ENCODE assay signal across 14 cellular contexts in genomic region chr1:53063744-53064515, GRCh38. TPM values are rescaled to one million over a fixed set of nuclear protein-coding genes. Genes with fewer than 3 reads are reported as not detected.
A peak's percentile ranks its signal among the peaks of the same experiment; 100 is the strongest.
DNase-seq lines count a peak whose midpoint lies in the region; ATAC-seq and TF ChIP-seq lines count a peak whose summit lies in the region.
"Had no signal": no experiment of that assay in that cellular context is flagged by ENCODE, and none has a peak within 500 bp of the region (broad histone marks: within the 10 kb centered on the region; RNA-seq: fewer than 3 reads in every experiment).

No MANE protein-coding gene starts in this region.

- H4K20me1 ChIP-seq in SK-N-SH (ENCODE audit: insufficient read depth) (no peaks in the 10 kb centered on the region), fibroblast of lung (ENCODE audit: control insufficient read depth, extremely low read depth, insufficient read depth, low read length) (no peaks in the 10 kb centered on the region)

- H3K4me2 ChIP-seq in SK-N-SH (no peak overlapping the region), fibroblast of lung (ENCODE audit: extremely low read depth, insufficient read depth, low read length) (peak overlapping the region; percentile 45)

- no peak for TF ChIP-seq EP300 in SK-N-SH (IDR thresholded peaks at IDR 0.05; ENCODE audit: borderline replicate concordance in 1 of 2, low read depth in 1 of 2, low read length in 1 of 2)

- H3K4me3 ChIP-seq in SK-N-SH (ENCODE audit: low read depth in 2 of 2, low read length in 1 of 2) (no peak overlapping the region), fibroblast of lung (replicated peaks in 1 of 4; ENCODE audit: control extremely low read depth in 1 of 4, insufficient read depth in 1 of 4, low read depth in 3 of 4, low read length in 4 of 4) (peak overlapping the region in 1 of 4 experiments; percentile 86), tibial artery (peak overlapping the region; percentile 64 to 70)

- no peak overlapping the region for H3K27ac Mint-ChIP-seq in natural killer cell treated with Interleukin-12 subunit alpha and Interleukin-12 subunit beta and Interleukin-15 and Interleukin-18, amount 100 ng/mL, for 72 hours
- H3K27ac Mint-ChIP-seq: CD4-positive, CD25-positive, alpha-beta regulatory T cell; progenitor cell of endocrine pancreas had no signal

- H3K9ac ChIP-seq in SK-N-SH (no peak overlapping the region), fibroblast of lung (ENCODE audit: insufficient read depth, low read length) (no peak overlapping the region)

- H3K36me3 ChIP-seq in SK-N-SH (replicated peaks in 1 of 2; ENCODE audit: control insufficient read depth in 1 of 2, insufficient read depth in 2 of 2, low read length in 1 of 2) (no peaks in the 10 kb centered on the region), fibroblast of lung (ENCODE audit: control insufficient read depth, insufficient read depth, low read length) (peaks cover 2% of the 10 kb centered on the region), tibial artery (no peaks in the 10 kb centered on the region)
- H3K36me3 ChIP-seq: transverse colon had no signal

- H3K79me2 ChIP-seq in SK-N-SH (ENCODE audit: insufficient read depth) (no peaks in the 10 kb centered on the region), fibroblast of lung (ENCODE audit: control insufficient read depth, insufficient read depth, low read length) (no peaks in the 10 kb centered on the region)

- peaks cover 0 to 11% of the 10 kb centered on the region in 2 donors for H3K27me3 Mint-ChIP-seq in natural killer cell treated with Interleukin-12 subunit alpha and Interleukin-12 subunit beta and Interleukin-15 and Interleukin-18, amount 100 ng/mL, for 72 hours

- peak; percentile 25 for DNase-seq in SK-N-SH
- DNase-seq in fibroblast of lung (ENCODE audit: low read depth in 2 of 2) = no peak
- DNase-seq in natural killer cell treated with Interleukin-12 subunit alpha and Interleukin-12 subunit beta and Interleukin-15 and Interleukin-18, amount 100 ng/mL, for 72 hours (ENCODE audit: low spot score) = no peak
- peak in 1 of 2 donors; percentile 17 for DNase-seq in tibial artery
- DNase-seq in NCI-H748 (lab: John Stamatoyannopoulos, UW; ENCODE audit: unreplicated experiment) = no peak
- DNase-seq in HuH-7.5 (ENCODE audit: low spot score) = no peak
- DNase-seq: CD4-positive, CD25-positive, alpha-beta regulatory T cell; T-helper 2 cell; transverse colon had no signal

- no peak for TF ChIP-seq CTCF in SK-N-SH (IDR thresholded peaks at IDR 0.05)
- TF ChIP-seq CTCF in fibroblast of lung (conservative IDR thresholded peaks at IDR 0.05 in 1 of 2, IDR thresholded peaks at IDR 0.05 in 1 of 2; ENCODE audit: low read depth in 1 of 2, low read length in 2 of 2) = no peak
- TF ChIP-seq CTCF in tibial artery (IDR thresholded peaks at IDR 0.05) = no peak

- H3K9me2 ChIP-seq in SK-N-SH = no peaks in the 10 kb centered on the region

- peaks cover 3 to 23% of the 10 kb centered on the region in 2 experiments; a peak in 2 of 4 replicates for H3K4me1 ChIP-seq in SK-N-SH (ENCODE audit: control insufficient read depth in 1 of 2, insufficient read depth in 2 of 2, low read depth in 1 of 2, low read length in 1 of 2)
- H3K4me1 ChIP-seq in fibroblast of lung (ENCODE audit: control insufficient read depth, extremely low read depth, insufficient read depth, low read length) = peaks cover 13% of the 10 kb centered on the region
- peaks cover 0 to 23% (median 21%) of the 10 kb centered on the region in 4 donors for H3K4me1 ChIP-seq in tibial artery

- WGBS in SK-N-SH (ENCODE audit: low lambda C conversion rate) = 93% methylated on average over 9 of the region's 9 CpGs

- peak overlapping the region; percentile 51 for H3K4me3 Mint-ChIP-seq in natural killer cell treated with Interleukin-12 subunit alpha and Interleukin-12 subunit beta and Interleukin-15 and Interleukin-18, amount 100 ng/mL, for 72 hours

- no peaks in the 10 kb centered on the region for H3F3A ChIP-seq in SK-N-SH (replicated peaks; ENCODE audit: insufficient read depth)

- H3K36me3 Mint-ChIP-seq in natural killer cell treated with Interleukin-12 subunit alpha and Interleukin-12 subunit beta and Interleukin-15 and Interleukin-18, amount 100 ng/mL, for 72 hours = no peaks in the 10 kb centered on the region

- no peak overlapping the region for H3K27ac ChIP-seq in SK-N-SH (ENCODE audit: low read depth in 2 of 2, low read length in 1 of 2)
- no peak overlapping the region for H3K27ac ChIP-seq in fibroblast of lung (ENCODE audit: insufficient read depth, low read length)
- no peak overlapping the region for H3K27ac ChIP-seq in tibial artery
- H3K27ac ChIP-seq: 22Rv1 had no signal

- H3K27me3 ChIP-seq in SK-N-SH (ENCODE audit: insufficient read depth) (no peaks in the 10 kb centered on the region), fibroblast of lung (ENCODE audit: control insufficient read depth, insufficient read depth, low read length) (no peaks in the 10 kb centered on the region), tibial artery (peaks cover 0 to 8% of the 10 kb centered on the region in 2 donors)

- no peak for TF ChIP-seq RAD21 in SK-N-SH (IDR thresholded peaks at IDR 0.05; ENCODE audit: low read length)

- no peaks in the 10 kb centered on the region for H3K9me3 ChIP-seq in SK-N-SH
- H3K9me3 ChIP-seq in fibroblast of lung (ENCODE audit: control insufficient read depth, insufficient read depth, low read depth, low read length) = no peaks in the 10 kb centered on the region
- H3K9me3 ChIP-seq in tibial artery = no peaks in the 10 kb centered on the region
- H3K9me3 ChIP-seq: transverse colon had no signal

- no peak overlapping the region for H2AFZ ChIP-seq in SK-N-SH (ENCODE audit: low read depth)
- no peak overlapping the region for H2AFZ ChIP-seq in fibroblast of lung (ENCODE audit: low read length)

- no peak for ATAC-seq in SK-N-SH treated with all-trans-retinoic acid at 6 μM for 48 hours
- ATAC-seq in natural killer cell treated with Interleukin-12 subunit alpha and Interleukin-12 subunit beta and Interleukin-15 and Interleukin-18, amount 100 ng/mL, for 72 hours = no peak
- no peak for ATAC-seq in HG03378 (IDR thresholded peaks at IDR 0.05; ENCODE audit: unreplicated experiment)
- ATAC-seq: activated CD4-positive, CD25-positive, alpha-beta regulatory T cell treated with anti-CD3 and anti-CD28 coated beads, Interleukin-2, amount 50 U/mL, for 24 hours had no signal

- POLR2A ChIA-PET in SK-N-SH (lab: Yijun Ruan, JAX) = no interaction called here

- intact Hi-C loops in tibial artery (cut with DNase I; ENCODE audit: low total_unique reads) = no loop called here

- H3K9me3 Mint-ChIP-seq in natural killer cell treated with Interleukin-12 subunit alpha and Interleukin-12 subunit beta and Interleukin-15 and Interleukin-18, amount 100 ng/mL, for 72 hours = no peaks in the 10 kb centered on the region

- CTCF ChIA-PET in SK-N-SH (lab: Yijun Ruan, JAX) = interaction anchor here (0.7 to 2.1 kb wide), 2 partner anchors 10 to 14 kb away, joined by 4 to 7 read pairs; no protein-coding TSS in a partner anchor

- no peaks in the 10 kb centered on the region for H3K4me1 Mint-ChIP-seq in natural killer cell treated with Interleukin-12 subunit alpha and Interleukin-12 subunit beta and Interleukin-15 and Interleukin-18, amount 100 ng/mL, for 72 hours (ENCODE audit: low read depth in 2 of 2)

TF ChIP-seq in SK-N-SH, 30 proteins besides CTCF, POLR2A, EP300 and RAD21 (continues in another document):
- TF ChIP-seq YY1 (IDR thresholded peaks at IDR 0.05; ENCODE audit: low read depth) (no peak), PBX3 (IDR thresholded peaks at IDR 0.05) (no peak)

TF ChIP-seq in SK-N-SH treated with all-trans-retinoic acid at 6 μM for 48 hours, 23 proteins besides CTCF, POLR2A, EP300 and RAD21 (continues in another document):
- TF ChIP-seq BACH2 (CRISPR knock-in tag; IDR thresholded peaks at IDR 0.05; ENCODE audit: borderline replicate concordance) (no peak), OSR1 (CRISPR knock-in tag; IDR thresholded peaks at IDR 0.05) (no peak), CREB5 (CRISPR knock-in tag; IDR thresholded peaks at IDR 0.05; ENCODE audit: low read depth) (no peak), ZC3H10 (CRISPR knock-in tag; IDR thresholded peaks at IDR 0.05) (no peak), ZNF70 (CRISPR knock-in tag; IDR thresholded peaks at IDR 0.05) (no peak)

RNA-seq across cellular contexts. Expression of gene PODN, which starts 1.9 kb away (rescaled TPM):
- polyA plus RNA-seq in SK-N-SH (2012; rRNA removed) (2.0 and 2.9 TPM in 2 replicates), fibroblast of lung (21.8 and 31.6 TPM in 2 replicates)
- 1.2 and 2.7 TPM in 2 replicates for polyA plus RNA-seq in SK-N-SH (2012; cell fraction: cytosol; rRNA removed)
- 6.3 TPM in 2 replicates for polyA plus RNA-seq in SK-N-SH (2012; cell fraction: nucleus; rRNA removed)
- total RNA-seq in fibroblast of lung = 49.7 and 67.5 TPM in 2 replicates
- polyA plus RNA-seq in fibroblast of lung (2012) = 36.5 and 62.7 TPM in 2 replicates
- polyA minus RNA-seq in fibroblast of lung (ENCODE audit: low replicate concordance) = 21.2 and 26.8 TPM in 2 replicates
- total RNA-seq in natural killer cell treated with Interleukin-12 subunit alpha and Interleukin-12 subunit beta and Interleukin-15 and Interleukin-18, amount 100 ng/mL, for 72 hours = not detected
- total RNA-seq: CD4-positive, CD25-positive, alpha-beta regulatory T cell had no signal
- polyA plus RNA-seq: CD4-positive, CD25-positive, alpha-beta regulatory T cell had no signal

Comparison
In these comparisons a context has a peak if more than half of its experiments do, and no peak if none do; other contexts are left out.
1. H3K4me3 ChIP-seq: peak in tibial artery (2 of 2); none in SK-N-SH (0 of 2).
2. RNA of gene PODN, which starts 1.9 kb away (total RNA-seq): 49.7 to 67.5 TPM in fibroblast of lung; not detected in natural killer cell treated with Interleukin-12 subunit alpha and Interleukin-12 subunit beta and Interleukin-15 and Interleukin-18, amount 100 ng/mL, for 72 hours; every median in the first group is over 10 times any median in the second.